In genomic region chr7:120949393-120949799, GRCh38 we compare ENCODE assay signal across 8 cellular contexts. TPM values are rescaled to one million over a fixed set of nuclear protein-coding genes. Genes with fewer than 3 reads are reported as not detected.
DNase-seq lines count a peak whose midpoint lies in the region; ATAC-seq and TF ChIP-seq lines count a peak whose summit lies in the region.

No MANE protein-coding gene starts in this region.

- peak overlapping the region; percentile 69 for H3K4me2 ChIP-seq in DOHH2 (ENCODE audit: low read length)

- H3K4me3 ChIP-seq in DOHH2 (ENCODE audit: low read length) (peak overlapping the region; percentile 97), neutrophil (ENCODE audit: low read depth in 1 of 2, low read length in 1 of 2) (peak overlapping the region; percentile 65 to 76)

- intact Hi-C loops in dendritic cell treated with granulocyte-macrophage colony-stimulating factor and Interleukin-4, amounts not matched to agents 40 ng/mL and 50 ng/mL, for 4 days (cut with micrococcal nuclease): no loop called here

- no peaks in the 10 kb centered on the region for H3K27me3 ChIP-seq in DOHH2 (ENCODE audit: control insufficient read depth, low read length)
- no peaks in the 10 kb centered on the region for H3K27me3 ChIP-seq in neutrophil

- H3K9me2 ChIP-seq in DOHH2 (replicated peaks; ENCODE audit: control insufficient read depth, low read length): no peaks in the 10 kb centered on the region

- H3K9me3 Mint-ChIP-seq in dendritic cell treated with granulocyte-macrophage colony-stimulating factor and Interleukin-4, amounts not matched to agents 40 ng/mL and 50 ng/mL, for 4 days: no peaks in the 10 kb centered on the region

- TF ChIP-seq CTCF in DOHH2 (IDR thresholded peaks at IDR 0.05; ENCODE audit: low read depth, low read length, poor library complexity, severe bottlenecking) (no peak), neutrophil (IDR thresholded peaks at IDR 0.05) (no peak)

- H3K4me3 Mint-ChIP-seq in dendritic cell treated with granulocyte-macrophage colony-stimulating factor and Interleukin-4, amounts not matched to agents 40 ng/mL and 50 ng/mL, for 4 days: peak overlapping the region; percentile 91

- H3K27ac Mint-ChIP-seq in dendritic cell treated with granulocyte-macrophage colony-stimulating factor and Interleukin-4, amounts not matched to agents 40 ng/mL and 50 ng/mL, for 4 days: peak overlapping the region; percentile 99

- no peak for ATAC-seq in GM18505 (IDR thresholded peaks at IDR 0.05; ENCODE audit: unreplicated experiment)

- H3K27ac ChIP-seq in DOHH2 (ENCODE audit: low read depth, low read length) (0 out of 2 replicates have a peak overlapping the region, but pooled peaks have one; percentile 58), neutrophil (no peak overlapping the region)

- peaks cover 23% of the 10 kb centered on the region for H3K4me1 ChIP-seq in DOHH2 (ENCODE audit: control insufficient read depth, low read length)
- H3K4me1 ChIP-seq in neutrophil (ENCODE audit: control insufficient read depth in 1 of 2, insufficient read depth in 1 of 2, low read depth in 1 of 2, low read length in 1 of 2): peaks cover 17 to 21% of the 10 kb centered on the region in 2 experiments

- DNase-seq in M059J (ENCODE audit: low read depth) (peak; percentile 33), NCI-H1092 treated with DMSO at 0.1 percent for 48 hours (lab: John Stamatoyannopoulos, UW) (no peak), HuH-7 (ENCODE audit: low spot score) (no peak)
- no peak for DNase-seq in stimulated activated CD4-positive, alpha-beta T cell treated with anti-CD3 and anti-CD28 coated beads, Interleukin-1b, Interleukin-23, amount 100 ng/mL, for 48 hours

- no peaks in the 10 kb centered on the region for H4K20me1 ChIP-seq in DOHH2 (ENCODE audit: control insufficient read depth, insufficient read depth, low read depth, low read length)

- no peak for TF ChIP-seq POLR2A in GM18505 (IDR thresholded peaks at IDR 0.05; ENCODE audit: borderline replicate concordance, extremely low read depth, insufficient read depth, insufficient read length)

- H3K36me3 ChIP-seq in DOHH2 (ENCODE audit: control insufficient read depth, low read length) (peaks cover 31% of the 10 kb centered on the region), neutrophil (peaks cover 14% of the 10 kb centered on the region)

- H3K4me1 Mint-ChIP-seq in dendritic cell treated with granulocyte-macrophage colony-stimulating factor and Interleukin-4, amounts not matched to agents 40 ng/mL and 50 ng/mL, for 4 days (ENCODE audit: low read depth): peaks cover 8% of the 10 kb centered on the region

- H3K9me3 ChIP-seq in DOHH2 (ENCODE audit: control insufficient read depth, insufficient read depth, low read length) (no peaks in the 10 kb centered on the region), neutrophil (no peaks in the 10 kb centered on the region)

- peaks cover under 1% of the 10 kb centered on the region; the same call in 1 of the 2 replicates for H3F3A ChIP-seq in DOHH2 (ENCODE audit: control insufficient read depth, insufficient read depth)

- H3K36me3 Mint-ChIP-seq in dendritic cell treated with granulocyte-macrophage colony-stimulating factor and Interleukin-4, amounts not matched to agents 40 ng/mL and 50 ng/mL, for 4 days (ENCODE audit: low read depth): peaks cover 18% of the 10 kb centered on the region

- H3K79me2 ChIP-seq in DOHH2 (ENCODE audit: control insufficient read depth, low read length): peaks cover 43% of the 10 kb centered on the region

- H3K27me3 Mint-ChIP-seq in dendritic cell treated with granulocyte-macrophage colony-stimulating factor and Interleukin-4, amounts not matched to agents 40 ng/mL and 50 ng/mL, for 4 days: peaks cover 1% of the 10 kb centered on the region

RNA-seq across cellular contexts. Expression of gene ING3, which starts 1.2 kb away (rescaled TPM):
- 18.8 and 20.6 TPM in 2 replicates for total RNA-seq in M059J (2014; rRNA removed; shearing (Covaris generic))

RNA-seq across cellular contexts. Expression of gene CPED1, which starts 39.1 kb away (rescaled TPM):
- 14.9 and 15.8 TPM in 2 replicates for total RNA-seq in M059J (2014; rRNA removed; shearing (Covaris generic))
